Comparison of ENCODE assay signal across 8 cellular contexts in genomic region chr15:55799287-55800212, GRCh38. TPM values are rescaled to one million over a fixed set of nuclear protein-coding genes. Genes with fewer than 3 reads are reported as not detected.
DNase-seq lines count a peak whose midpoint lies in the region; ATAC-seq and TF ChIP-seq lines count a peak whose summit lies in the region.

No MANE protein-coding gene starts in this region.

- no peak overlapping the region for H3K9ac ChIP-seq in OCI-LY1 (ENCODE audit: low read length)

- peaks cover 5% of the 10 kb centered on the region for H3K4me1 ChIP-seq in OCI-LY1 (ENCODE audit: insufficient read depth, low read length, severe bottlenecking)

- no peak overlapping the region for H3K27ac Mint-ChIP-seq in activated CD4-positive, alpha-beta T cell treated with anti-CD3 and anti-CD28 coated beads, Interleukin-2, amount 10 ng/mL, durations not matched to agents 24 days and 14 days
- H3K27ac Mint-ChIP-seq in HFFc6, result no peak overlapping the region

- H3K9me2 ChIP-seq in OCI-LY1 (ENCODE audit: low read depth, low read length), result no peaks in the 10 kb centered on the region

- no peaks in the 10 kb centered on the region for H3K36me3 Mint-ChIP-seq in activated CD4-positive, alpha-beta T cell treated with anti-CD3 and anti-CD28 coated beads, Interleukin-2, amount 10 ng/mL, durations not matched to agents 24 days and 14 days (ENCODE audit: low read depth)
- no peaks in the 10 kb centered on the region; the same call in 1 of the 2 replicates for H3K36me3 Mint-ChIP-seq in HFFc6 (ENCODE audit: low read depth)

- H3K9me3 ChIP-seq in OCI-LY1 (ENCODE audit: low read length), result peaks cover 6% of the 10 kb centered on the region; the same call in 1 of the 2 replicates

- H3K27ac ChIP-seq in OCI-LY1 (ENCODE audit: low read depth, low read length, poor library complexity, severe bottlenecking), result no peak overlapping the region

- DNase-seq in activated CD4-positive, alpha-beta T cell treated with anti-CD3 and anti-CD28 coated beads, Interleukin-2, amount 10 ng/mL, durations not matched to agents 24 days and 14 days, result peak; percentile 57
- no peak for DNase-seq in activated CD4-positive, alpha-beta T cell treated with anti-CD3 and anti-CD28 coated beads, Interleukin-2, amount 50 U/mL, for 1 hour
- DNase-seq in HFFc6, result peak; percentile 11
- DNase-seq in epithelial cell of esophagus (ENCODE audit: low read depth), result peak; percentile 42
- DNase-seq in renal cortical epithelial cell (ENCODE audit: low read depth), result peak; percentile 52

- no peaks in the 10 kb centered on the region for H3K79me2 ChIP-seq in OCI-LY1 (ENCODE audit: insufficient read depth, low read length)

- H3K4me2 ChIP-seq in OCI-LY1 (ENCODE audit: low read length), result peak overlapping the region; percentile 31; the same call in 1 of the 2 replicates

- H3F3A ChIP-seq in OCI-LY1 (ENCODE audit: insufficient read depth, low read length), result no peaks in the 10 kb centered on the region

- H3K36me3 ChIP-seq in OCI-LY1 (ENCODE audit: insufficient read depth, low read length), result no peaks in the 10 kb centered on the region; the same call in 1 of the 2 replicates

- H3K4me3 Mint-ChIP-seq in activated CD4-positive, alpha-beta T cell treated with anti-CD3 and anti-CD28 coated beads, Interleukin-2, amount 10 ng/mL, durations not matched to agents 24 days and 14 days, result no peak overlapping the region
- H3K4me3 Mint-ChIP-seq in HFFc6, result no peak overlapping the region

- H3K4me3 ChIP-seq in OCI-LY1 (ENCODE audit: low read depth, low read length, poor library complexity, severe bottlenecking) (no peak overlapping the region), epithelial cell of esophagus (ENCODE audit: low read length) (no peak overlapping the region)

- H3K9me3 Mint-ChIP-seq in activated CD4-positive, alpha-beta T cell treated with anti-CD3 and anti-CD28 coated beads, Interleukin-2, amount 10 ng/mL, durations not matched to agents 24 days and 14 days, result no peaks in the 10 kb centered on the region
- no peaks in the 10 kb centered on the region for H3K9me3 Mint-ChIP-seq in HFFc6

- TF ChIP-seq CTCF in HFFc6 (IDR thresholded peaks at IDR 0.05), result peak; percentile 79
- peak; percentile 82 for TF ChIP-seq CTCF in OCI-LY1 (IDR thresholded peaks at IDR 0.05; ENCODE audit: low read length)
- TF ChIP-seq CTCF in epithelial cell of esophagus (IDR thresholded peaks at IDR 0.05; ENCODE audit: insufficient read depth, low read depth, low read length, missing control alignments), result peak; percentile 59

- H3K27me3 Mint-ChIP-seq in activated CD4-positive, alpha-beta T cell treated with anti-CD3 and anti-CD28 coated beads, Interleukin-2, amount 10 ng/mL, durations not matched to agents 24 days and 14 days, result peaks cover 5% of the 10 kb centered on the region
- peaks cover 9% of the 10 kb centered on the region for H3K27me3 Mint-ChIP-seq in HFFc6 (ENCODE audit: insufficient read depth)

- no peak for ATAC-seq in HG02588 (IDR thresholded peaks at IDR 0.05; ENCODE audit: unreplicated experiment)
- ATAC-seq in GM18873 (IDR thresholded peaks at IDR 0.05; ENCODE audit: low FRiP score, unreplicated experiment), result no peak

- intact Hi-C loops in activated CD4-positive, alpha-beta T cell treated with anti-CD3 and anti-CD28 coated beads, Interleukin-2, amount 10 ng/mL, durations not matched to agents 24 days and 14 days (cut with micrococcal nuclease), result loop anchor here (10.0 kb wide), 1 partner anchor 155 kb away; no protein-coding TSS in a partner anchor

- H4K20me1 ChIP-seq in OCI-LY1 (ENCODE audit: insufficient read depth, low read length), result no peaks in the 10 kb centered on the region

- peak overlapping the region; percentile 97 for H2AFZ ChIP-seq in OCI-LY1 (ENCODE audit: low read length)

- H3K27me3 ChIP-seq in OCI-LY1 (ENCODE audit: insufficient read depth, low read length), result no peaks in the 10 kb centered on the region; the same call in 1 of the 2 replicates

- no peaks in the 10 kb centered on the region for H3K4me1 Mint-ChIP-seq in activated CD4-positive, alpha-beta T cell treated with anti-CD3 and anti-CD28 coated beads, Interleukin-2, amount 10 ng/mL, durations not matched to agents 24 days and 14 days
- peaks cover 10% of the 10 kb centered on the region for H3K4me1 Mint-ChIP-seq in HFFc6 (ENCODE audit: low read depth)

RNA-seq across cellular contexts. Expression of gene PRTG, which starts 56.6 kb away (rescaled TPM):
- not detected in 2 replicates for total RNA-seq in activated CD4-positive, alpha-beta T cell treated with anti-CD3 and anti-CD28 coated beads, Interleukin-2, amount 10 ng/mL, durations not matched to agents 24 days and 14 days
- total RNA-seq in HFFc6 (2021; fragmentation: NEBNext Ultra II Directional; extraction: Animal tissue kit (Norgen Biotek cat#: 25700)), result 1 to 10 TPM in 4 of 6 experiments, under 1 TPM in 2; 0.21 to 2.1 (median 1.3) TPM
- 3.8 and 19.0 TPM in 2 replicates for total RNA-seq in renal cortical epithelial cell
